11 cellular contexts compared by ENCODE assay signal in the genomic region with DNA sequence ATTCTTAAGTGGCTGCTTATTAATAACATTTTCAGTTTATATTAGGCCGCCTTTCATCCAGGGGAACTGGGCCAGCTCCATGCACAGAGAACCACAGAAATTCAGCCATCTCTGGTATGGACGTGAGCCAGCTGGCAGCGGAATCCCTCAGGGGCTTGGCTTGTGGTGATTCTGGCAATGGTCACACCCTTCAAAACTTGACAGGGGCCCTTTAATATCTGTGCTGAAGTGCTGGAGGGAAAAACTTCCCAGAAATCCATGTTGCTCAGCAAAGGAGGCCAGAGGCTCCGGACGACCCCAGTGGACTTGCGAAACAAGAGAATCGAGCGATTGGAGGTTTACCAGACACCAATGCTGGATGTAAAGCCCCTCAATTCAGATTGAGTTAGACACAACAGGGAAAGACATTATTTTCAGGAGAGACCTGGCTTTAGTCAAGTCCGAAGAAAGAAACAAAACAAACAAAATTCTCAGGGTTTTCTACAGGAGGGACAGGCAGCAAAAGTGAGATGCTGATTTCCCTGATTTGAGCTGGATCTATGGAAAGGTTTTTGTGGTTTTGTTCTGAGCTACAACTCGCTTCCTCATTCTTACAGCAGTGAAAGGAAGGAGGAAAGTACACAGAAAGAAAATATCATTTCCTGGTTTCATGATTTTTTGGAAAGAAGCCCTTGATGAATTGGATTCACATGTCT. TPM values are rescaled to one million over a fixed set of nuclear protein-coding genes. Genes with fewer than 3 reads are reported as not detected.
A peak's percentile ranks its signal among the peaks of the same experiment; 100 is the strongest.
DNase-seq lines count a peak whose midpoint lies in the region; ATAC-seq lines count a peak whose summit lies in the region.
"Had no signal": no experiment of that assay in that cellular context is flagged by ENCODE, and none has a peak within 500 bp of the region (broad histone marks: within the 10 kb centered on the region; RNA-seq: fewer than 3 reads in every experiment).

No MANE protein-coding gene starts in this region.

- DNase-seq in NCI-H1092 treated with DMSO at 0.1 percent for 48 hours (lab: John Stamatoyannopoulos, UW): peak; percentile 1
- DNase-seq in NCI-H1092 (lab: John Stamatoyannopoulos, UW): no peak
- peak; percentile 38 to 85 for DNase-seq in lung microvascular endothelial cell (ENCODE audit: low read depth in 2 of 2)
- peak; percentile 79 for DNase-seq in ureter (ENCODE audit: low spot score)
- DNase-seq in HUDEP-2 (lab: John Stamatoyannopoulos, UW; ENCODE audit: unreplicated experiment in 76 of 76): no peak
- DNase-seq: activated CD4-positive, CD25-positive, alpha-beta regulatory T cell; KG1; stimulated activated CD4-positive, alpha-beta T cell treated with anti-CD3 and anti-CD28 coated beads, Interleukin-4, amount 100 ng/mL, for 1 hour had no signal

- H3K27ac ChIP-seq in cingulate gyrus (ENCODE audit: low read depth, low read length): peak overlapping the region; percentile 16

- no peak for ATAC-seq in HG03571 (IDR thresholded peaks at IDR 0.05; ENCODE audit: unreplicated experiment)
- no peak for ATAC-seq in HG03280 (IDR thresholded peaks at IDR 0.05; ENCODE audit: unreplicated experiment)

RNA-seq across cellular contexts. Expression of a gene that starts 11.1 kb away (rescaled TPM):
- 1.6 and 2.6 TPM in 2 replicates for total RNA-seq in lung microvascular endothelial cell
- total RNA-seq in ureter: 43.7 TPM

Comparison
In these comparisons a context has a peak if more than half of its experiments do, and no peak if none do; other contexts are left out.
1. DNase-seq: peak in NCI-H1092 treated with DMSO at 0.1 percent for 48 hours (single experiment), lung microvascular endothelial cell (2 of 2) and ureter (single experiment); none in NCI-H1092 (single experiment) and HUDEP-2 (0 of 76).
2. RNA of a gene that starts 11.1 kb away (total RNA-seq): 43.7 TPM in ureter (single experiment); 1.6 to 2.6 TPM in lung microvascular endothelial cell; every median in the first group is over 10 times any median in the second.